Comparison of ENCODE assay signal across 1 cellular context in the genomic region with DNA sequence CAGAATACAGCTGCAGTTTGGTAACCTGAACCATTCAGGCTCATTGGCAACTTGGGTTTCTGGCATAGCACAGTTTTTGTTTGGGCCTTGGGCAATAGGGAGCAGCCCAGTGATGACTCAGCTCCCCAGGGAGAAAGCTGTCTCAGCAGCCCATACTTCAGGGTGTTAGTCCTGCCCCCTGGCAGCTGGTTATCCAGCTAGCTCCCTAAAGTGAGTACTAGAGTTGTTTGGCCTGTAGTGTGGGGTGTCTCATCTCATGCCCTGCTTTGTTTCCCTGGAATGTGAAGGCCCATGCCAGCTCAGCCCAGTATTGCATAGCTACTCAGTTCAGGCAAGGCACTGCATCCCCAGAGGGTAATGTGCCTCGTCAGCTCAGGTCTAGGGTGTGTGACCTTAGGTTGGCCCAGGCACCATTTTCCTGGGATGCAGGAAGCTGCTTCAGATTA.
TF ChIP-seq lines count a peak whose summit lies in the region.

No MANE protein-coding gene starts in this region.

TF ChIP-seq in GM23338, 12 proteins besides CTCF, POLR2A, EP300 and RAD21 (continued from another document):
- TF ChIP-seq, protein P1, sequence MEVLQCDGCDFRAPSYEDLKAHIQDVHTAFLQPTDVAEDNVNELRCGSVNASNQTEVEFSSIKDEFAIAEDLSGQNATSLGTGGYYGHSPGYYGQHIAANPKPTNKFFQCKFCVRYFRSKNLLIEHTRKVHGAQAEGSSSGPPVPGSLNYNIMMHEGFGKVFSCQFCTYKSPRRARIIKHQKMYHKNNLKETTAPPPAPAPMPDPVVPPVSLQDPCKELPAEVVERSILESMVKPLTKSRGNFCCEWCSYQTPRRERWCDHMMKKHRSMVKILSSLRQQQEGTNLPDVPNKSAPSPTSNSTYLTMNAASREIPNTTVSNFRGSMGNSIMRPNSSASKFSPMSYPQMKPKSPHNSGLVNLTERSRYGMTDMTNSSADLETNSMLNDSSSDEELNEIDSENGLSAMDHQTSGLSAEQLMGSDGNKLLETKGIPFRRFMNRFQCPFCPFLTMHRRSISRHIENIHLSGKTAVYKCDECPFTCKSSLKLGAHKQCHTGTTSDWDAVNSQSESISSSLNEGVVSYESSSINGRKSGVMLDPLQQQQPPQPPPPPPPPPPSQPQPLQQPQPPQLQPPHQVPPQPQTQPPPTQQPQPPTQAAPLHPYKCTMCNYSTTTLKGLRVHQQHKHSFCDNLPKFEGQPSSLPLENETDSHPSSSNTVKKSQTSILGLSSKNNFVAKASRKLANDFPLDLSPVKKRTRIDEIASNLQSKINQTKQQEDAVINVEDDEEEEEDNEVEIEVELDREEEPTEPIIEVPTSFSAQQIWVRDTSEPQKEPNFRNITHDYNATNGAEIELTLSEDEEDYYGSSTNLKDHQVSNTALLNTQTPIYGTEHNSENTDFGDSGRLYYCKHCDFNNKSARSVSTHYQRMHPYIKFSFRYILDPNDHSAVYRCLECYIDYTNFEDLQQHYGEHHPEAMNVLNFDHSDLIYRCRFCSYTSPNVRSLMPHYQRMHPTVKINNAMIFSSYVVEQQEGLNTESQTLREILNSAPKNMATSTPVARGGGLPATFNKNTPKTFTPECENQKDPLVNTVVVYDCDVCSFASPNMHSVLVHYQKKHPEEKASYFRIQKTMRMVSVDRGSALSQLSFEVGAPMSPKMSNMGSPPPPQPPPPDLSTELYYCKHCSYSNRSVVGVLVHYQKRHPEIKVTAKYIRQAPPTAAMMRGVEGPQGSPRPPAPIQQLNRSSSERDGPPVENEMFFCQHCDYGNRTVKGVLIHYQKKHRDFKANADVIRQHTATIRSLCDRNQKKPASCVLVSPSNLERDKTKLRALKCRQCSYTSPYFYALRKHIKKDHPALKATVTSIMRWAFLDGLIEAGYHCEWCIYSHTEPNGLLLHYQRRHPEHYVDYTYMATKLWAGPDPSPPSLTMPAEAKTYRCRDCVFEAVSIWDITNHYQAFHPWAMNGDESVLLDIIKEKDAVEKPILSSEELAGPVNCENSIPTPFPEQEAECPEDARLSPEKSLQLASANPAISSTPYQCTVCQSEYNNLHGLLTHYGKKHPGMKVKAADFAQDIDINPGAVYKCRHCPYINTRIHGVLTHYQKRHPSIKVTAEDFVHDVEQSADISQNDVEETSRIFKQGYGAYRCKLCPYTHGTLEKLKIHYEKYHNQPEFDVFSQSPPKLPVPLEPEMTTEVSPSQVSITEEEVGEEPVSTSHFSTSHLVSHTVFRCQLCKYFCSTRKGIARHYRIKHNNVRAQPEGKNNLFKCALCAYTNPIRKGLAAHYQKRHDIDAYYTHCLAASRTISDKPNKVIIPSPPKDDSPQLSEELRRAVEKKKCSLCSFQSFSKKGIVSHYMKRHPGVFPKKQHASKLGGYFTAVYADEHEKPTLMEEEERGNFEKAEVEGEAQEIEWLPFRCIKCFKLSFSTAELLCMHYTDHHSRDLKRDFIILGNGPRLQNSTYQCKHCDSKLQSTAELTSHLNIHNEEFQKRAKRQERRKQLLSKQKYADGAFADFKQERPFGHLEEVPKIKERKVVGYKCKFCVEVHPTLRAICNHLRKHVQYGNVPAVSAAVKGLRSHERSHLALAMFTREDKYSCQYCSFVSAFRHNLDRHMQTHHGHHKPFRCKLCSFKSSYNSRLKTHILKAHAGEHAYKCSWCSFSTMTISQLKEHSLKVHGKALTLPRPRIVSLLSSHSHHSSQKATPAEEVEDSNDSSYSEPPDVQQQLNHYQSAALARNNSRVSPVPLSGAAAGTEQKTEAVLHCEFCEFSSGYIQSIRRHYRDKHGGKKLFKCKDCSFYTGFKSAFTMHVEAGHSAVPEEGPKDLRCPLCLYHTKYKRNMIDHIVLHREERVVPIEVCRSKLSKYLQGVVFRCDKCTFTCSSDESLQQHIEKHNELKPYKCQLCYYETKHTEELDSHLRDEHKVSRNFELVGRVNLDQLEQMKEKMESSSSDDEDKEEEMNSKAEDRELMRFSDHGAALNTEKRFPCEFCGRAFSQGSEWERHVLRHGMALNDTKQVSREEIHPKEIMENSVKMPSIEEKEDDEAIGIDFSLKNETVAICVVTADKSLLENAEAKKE (CRISPR knock-in tag; IDR thresholded peaks at IDR 0.05) = no peak
- TF ChIP-seq POLR2AphosphoS5 (IDR thresholded peaks at IDR 0.05; ENCODE audit: low read depth) (no peak), STAT1 (IDR thresholded peaks at IDR 0.05; ENCODE audit: unreplicated experiment) (no peak), NANOG (IDR thresholded peaks at IDR 0.05; ENCODE audit: borderline replicate concordance) (no peak), EZH2 (IDR thresholded peaks at IDR 0.05; ENCODE audit: low read depth, unreplicated experiment) (no peak)
- TF ChIP-seq, protein P2, sequence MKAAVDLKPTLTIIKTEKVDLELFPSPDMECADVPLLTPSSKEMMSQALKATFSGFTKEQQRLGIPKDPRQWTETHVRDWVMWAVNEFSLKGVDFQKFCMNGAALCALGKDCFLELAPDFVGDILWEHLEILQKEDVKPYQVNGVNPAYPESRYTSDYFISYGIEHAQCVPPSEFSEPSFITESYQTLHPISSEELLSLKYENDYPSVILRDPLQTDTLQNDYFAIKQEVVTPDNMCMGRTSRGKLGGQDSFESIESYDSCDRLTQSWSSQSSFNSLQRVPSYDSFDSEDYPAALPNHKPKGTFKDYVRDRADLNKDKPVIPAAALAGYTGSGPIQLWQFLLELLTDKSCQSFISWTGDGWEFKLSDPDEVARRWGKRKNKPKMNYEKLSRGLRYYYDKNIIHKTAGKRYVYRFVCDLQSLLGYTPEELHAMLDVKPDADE (IDR thresholded peaks at IDR 0.05) = no peak
- TF ChIP-seq, protein P3, sequence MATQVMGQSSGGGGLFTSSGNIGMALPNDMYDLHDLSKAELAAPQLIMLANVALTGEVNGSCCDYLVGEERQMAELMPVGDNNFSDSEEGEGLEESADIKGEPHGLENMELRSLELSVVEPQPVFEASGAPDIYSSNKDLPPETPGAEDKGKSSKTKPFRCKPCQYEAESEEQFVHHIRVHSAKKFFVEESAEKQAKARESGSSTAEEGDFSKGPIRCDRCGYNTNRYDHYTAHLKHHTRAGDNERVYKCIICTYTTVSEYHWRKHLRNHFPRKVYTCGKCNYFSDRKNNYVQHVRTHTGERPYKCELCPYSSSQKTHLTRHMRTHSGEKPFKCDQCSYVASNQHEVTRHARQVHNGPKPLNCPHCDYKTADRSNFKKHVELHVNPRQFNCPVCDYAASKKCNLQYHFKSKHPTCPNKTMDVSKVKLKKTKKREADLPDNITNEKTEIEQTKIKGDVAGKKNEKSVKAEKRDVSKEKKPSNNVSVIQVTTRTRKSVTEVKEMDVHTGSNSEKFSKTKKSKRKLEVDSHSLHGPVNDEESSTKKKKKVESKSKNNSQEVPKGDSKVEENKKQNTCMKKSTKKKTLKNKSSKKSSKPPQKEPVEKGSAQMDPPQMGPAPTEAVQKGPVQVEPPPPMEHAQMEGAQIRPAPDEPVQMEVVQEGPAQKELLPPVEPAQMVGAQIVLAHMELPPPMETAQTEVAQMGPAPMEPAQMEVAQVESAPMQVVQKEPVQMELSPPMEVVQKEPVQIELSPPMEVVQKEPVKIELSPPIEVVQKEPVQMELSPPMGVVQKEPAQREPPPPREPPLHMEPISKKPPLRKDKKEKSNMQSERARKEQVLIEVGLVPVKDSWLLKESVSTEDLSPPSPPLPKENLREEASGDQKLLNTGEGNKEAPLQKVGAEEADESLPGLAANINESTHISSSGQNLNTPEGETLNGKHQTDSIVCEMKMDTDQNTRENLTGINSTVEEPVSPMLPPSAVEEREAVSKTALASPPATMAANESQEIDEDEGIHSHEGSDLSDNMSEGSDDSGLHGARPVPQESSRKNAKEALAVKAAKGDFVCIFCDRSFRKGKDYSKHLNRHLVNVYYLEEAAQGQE (IDR thresholded peaks at IDR 0.05; ENCODE audit: unreplicated experiment) = no peak
